In genomic region chr12:48786591-48787544, GRCh38 we compare ENCODE assay signal across 9 cellular contexts. TPM values are rescaled to one million over a fixed set of nuclear protein-coding genes. Genes with fewer than 3 reads are reported as not detected.
DNase-seq lines count a peak whose midpoint lies in the region; ATAC-seq, FAIRE-seq and TF ChIP-seq lines count a peak whose summit lies in the region.
"Had no signal": no experiment of that assay in that cellular context is flagged by ENCODE, and none has a peak within 500 bp of the region (broad histone marks: within the 10 kb centered on the region; RNA-seq: fewer than 3 reads in every experiment).

No MANE protein-coding gene starts in this region.

- H3K36me3 ChIP-seq in K562 (ENCODE audit: control insufficient read depth, insufficient read depth, low read length) (no peaks in the 10 kb centered on the region), rectal smooth muscle tissue (ENCODE audit: control insufficient read depth, insufficient read depth, low read length) (peaks cover 4% of the 10 kb centered on the region)

- H3K27me3 Mint-ChIP-seq in Calu3 (ENCODE audit: unreplicated experiment) = no peaks in the 10 kb centered on the region

- H3K9ac ChIP-seq in K562 (ENCODE audit: insufficient read depth in 1 of 2, low read depth in 2 of 2, low read length in 2 of 2) = no peak overlapping the region
- no peak overlapping the region for H3K9ac ChIP-seq in rectal smooth muscle tissue (ENCODE audit: low read length)

- peak overlapping the region; percentile 12 for H3K27ac Mint-ChIP-seq in Calu3 (ENCODE audit: unreplicated experiment)
- H3K27ac Mint-ChIP-seq: dendritic cell treated with granulocyte-macrophage colony-stimulating factor and Interleukin-4, amounts not matched to agents 40 ng/mL and 50 ng/mL, for 4 days had no signal

- no peak for TF ChIP-seq RAD21 in K562 (CRISPR knock-in tag; conservative IDR thresholded peaks at IDR 0.05 in 1 of 2, IDR thresholded peaks at IDR 0.05 in 1 of 2)

- peaks cover 18% of the 10 kb centered on the region for H3K4me1 Mint-ChIP-seq in Calu3 (ENCODE audit: low read depth, unreplicated experiment)

- no peak overlapping the region for H3K4me3 ChIP-seq in K562
- H3K4me3 ChIP-seq in rectal smooth muscle tissue (ENCODE audit: low read length) = peak overlapping the region; percentile 87

- H3K4me2 ChIP-seq in K562 (ENCODE audit: insufficient read depth, low read length) = no peak overlapping the region

- no peak for DNase-seq in Calu3
- no peak for DNase-seq in K562 (ENCODE audit: extremely low read depth in 1 of 4, low spot score in 3 of 4)
- peak; percentile 81 for DNase-seq in cardiac septum (ENCODE audit: low spot score)
- no peak for DNase-seq in AML-193 (lab: John Stamatoyannopoulos, UW)
- no peak for DNase-seq in COLO829 (ENCODE audit: low spot score)
- no peak for DNase-seq in OCI-M2 (lab: John Stamatoyannopoulos, UW; ENCODE audit: unreplicated experiment)
- DNase-seq in SHP77 treated with DMSO at 0.1 percent for 48 hours (lab: John Stamatoyannopoulos, UW) = no peak

- peaks cover 27% of the 10 kb centered on the region for H3K36me3 Mint-ChIP-seq in Calu3 (ENCODE audit: insufficient read depth, unreplicated experiment)

- CTCF ChIA-PET in Calu3 (lab: Charles Lee) (no interaction called here), K562 (lab: Yijun Ruan, JAX; ENCODE audit: low intra/inter-chr PET ratio) (no interaction called here)

- no peak for FAIRE-seq in K562 (lab: Jason Lieb, UNC)

- intact Hi-C loops in Calu3 (cut with micrococcal nuclease; ENCODE audit: unreplicated experiment) (no loop called here), K562 (cut with micrococcal nuclease) (no loop called here), cardiac septum (cut with DNase I) (loop anchor here (1.0 kb wide), 1 partner anchor 8 kb away; no protein-coding TSS in a partner anchor)

- H3K9me3 Mint-ChIP-seq in Calu3 (ENCODE audit: low read depth, unreplicated experiment) = no peaks in the 10 kb centered on the region
- H3K9me3 Mint-ChIP-seq: dendritic cell treated with granulocyte-macrophage colony-stimulating factor and Interleukin-4, amounts not matched to agents 40 ng/mL and 50 ng/mL, for 4 days had no signal

- BruUV-seq in Calu3 (replicated peaks; lab: Mats Ljungman, UMichigan) (no TSS peak), K562 (replicated peaks; lab: Mats Ljungman, UMichigan) (no TSS peak)

- no peak overlapping the region for H2AFZ ChIP-seq in K562 (ENCODE audit: low read depth, low read length)

- no peak overlapping the region for H3K27ac ChIP-seq in K562 (ENCODE audit: extremely low read depth, low read depth, low read length)
- H3K27ac ChIP-seq in rectal smooth muscle tissue (ENCODE audit: low read depth, low read length) = no peak overlapping the region

- no peak for TF ChIP-seq POLR2A in K562 (conservative IDR thresholded peaks at IDR 0.05)

- H3K4me1 ChIP-seq in K562 (replicated peaks in 1 of 2; ENCODE audit: control insufficient read depth in 2 of 2, insufficient read depth in 2 of 2, low read length in 2 of 2) (peaks cover 0 to 19% of the 10 kb centered on the region in 2 experiments; a peak in 2 of 5 replicates), rectal smooth muscle tissue (ENCODE audit: control insufficient read depth, insufficient read depth, low read length) (peaks cover 15% of the 10 kb centered on the region)

- no peak for TF ChIP-seq EP300 in K562 (IDR thresholded peaks at IDR 0.05; ENCODE audit: low read length)

- H3K27me3 ChIP-seq in K562 (ENCODE audit: control insufficient read depth in 2 of 2, insufficient read depth in 2 of 2, low read length in 2 of 2) = peaks cover 28 to 49% of the 10 kb centered on the region in 2 experiments
- peaks cover 2% of the 10 kb centered on the region for H3K27me3 ChIP-seq in rectal smooth muscle tissue (ENCODE audit: control insufficient read depth, insufficient read depth, low read length)

- H4K20me1 ChIP-seq in K562 (replicated peaks; ENCODE audit: control insufficient read depth, insufficient read depth, low read length) = 0 out of 2 replicates have a peak, but pooled peaks cover 3% of the 10 kb centered on the region

- ATAC-seq in K562 = peak; percentile 61

- WGBS in K562 (ENCODE audit: insufficient coverage, low coverage, missing lambda C conversion rate) = 12% methylated on average over 7 of the region's 7 CpGs

- no peak for TF ChIP-seq CTCF in Calu3 (IDR thresholded peaks at IDR 0.05; ENCODE audit: unreplicated experiment)
- TF ChIP-seq CTCF in K562 (IDR thresholded peaks at IDR 0.05 in 2 of 3, conservative IDR thresholded peaks at IDR 0.05 in 1 of 3; ENCODE audit: insufficient read depth in 2 of 3, low read depth in 1 of 3, low read length in 3 of 3) = no peak

- no peaks in the 10 kb centered on the region for H3K79me2 ChIP-seq in K562 (ENCODE audit: control insufficient read depth, insufficient read depth, low read length)

- peak overlapping the region; percentile 97 for H3K4me3 Mint-ChIP-seq in Calu3 (ENCODE audit: low read depth, unreplicated experiment)
- H3K4me3 Mint-ChIP-seq: dendritic cell treated with granulocyte-macrophage colony-stimulating factor and Interleukin-4, amounts not matched to agents 40 ng/mL and 50 ng/mL, for 4 days had no signal

- POLR2A ChIA-PET in K562 (lab: Yijun Ruan, JAX) = no interaction called here

- in situ Hi-C loops in K562 (cut with MboI) = loop anchor here (25.0 kb wide), 1 partner anchor 250 kb away; the partner anchor contains the start of gene OR8S1

- H3K9me3 ChIP-seq in K562 (replicated peaks; ENCODE audit: control insufficient read depth, insufficient read depth, low read depth, low read length) = no peaks in the 10 kb centered on the region

- H3K9me1 ChIP-seq in K562 (ENCODE audit: control insufficient read depth, insufficient read depth, low read length) = no peaks in the 10 kb centered on the region

TF ChIP-seq in K562, 482 proteins besides CTCF, POLR2A, EP300 and RAD21:
- TF ChIP-seq HOXB6 (CRISPR knock-in tag; IDR thresholded peaks at IDR 0.05; ENCODE audit: borderline replicate concordance) (no peak), ZNF740 (CRISPR knock-in tag; IDR thresholded peaks at IDR 0.05) (0 out of 2 replicates have a peak, but pooled peaks have one; percentile 17), ZNF740 (tag; IDR thresholded peaks at IDR 0.05) (no peak), EGR1 (conservative IDR thresholded peaks at IDR 0.05) (0 out of 2 replicates have a peak, but pooled peaks have one; percentile 14), CEBPG (CRISPR knock-in tag; IDR thresholded peaks at IDR 0.05) (peak; percentile 87), CEBPG (tag; conservative IDR thresholded peaks at IDR 0.05 in 1 of 2, IDR thresholded peaks at IDR 0.05 in 1 of 2) (peak in 1 of 2 experiments; percentile 80; a peak in 2 of 4 replicates), NFIC (IDR thresholded peaks at IDR 0.05) (peak; percentile 49), ZNF23 (CRISPR knock-in tag; IDR thresholded peaks at IDR 0.05) (no peak)
TF ChIP-seq in K562: peak in this region for 4.

RNA-seq across cellular contexts. Expression of gene ADCY6, which starts 2.0 kb away (rescaled TPM):
- total RNA-seq in Calu3 (2022) = 39.0 and 42.9 TPM in 2 replicates
- 1.8 and 6.4 TPM in 2 replicates for total RNA-seq in K562 (2011; cell fraction: chromatin; rRNA removed; ENCODE audit: low replicate concordance)
- 2.1 and 2.8 TPM in 2 replicates for total RNA-seq in K562 (2011; cell fraction: nucleolus; rRNA removed)
- 1.4 and 1.7 TPM in 2 replicates for total RNA-seq in K562 (2011; cell fraction: nucleoplasm; rRNA removed)
- total RNA-seq in K562 (2014; rRNA removed) = 0.33 and 0.41 TPM in 2 replicates
- total RNA-seq in K562 (2014; rRNA removed; fragmentation: Illumina TruSeq; extraction: Trizol) = 0.19 and 0.33 TPM in 2 replicates
- 0.34 and 0.54 TPM in 2 replicates for total RNA-seq in K562 (2015; rRNA removed; fragmentation: Illumina TruSeq; extraction: Trizol)
- total RNA-seq in K562 (2021) = 0.87 and 1.0 TPM in 2 replicates
- polyA plus RNA-seq in K562 (2011; rRNA removed) = 0.65 and 1.7 TPM in 2 replicates
- polyA plus RNA-seq in K562 (2011; cell fraction: cytosol; rRNA removed) = 1.1 and 1.4 TPM in 2 replicates
- polyA plus RNA-seq in K562 (2011; cell fraction: nucleus; rRNA removed) = 4.2 and 8.7 TPM in 2 replicates
- polyA plus RNA-seq in K562 (2012) = 0.56 and 1.8 TPM in 2 replicates
- polyA plus RNA-seq in K562 (2014; fragmentation: Illumina TruSeq; extraction: Trizol) = 0.59 and 0.89 TPM in 2 replicates
- under 1 TPM; 0.01 to 0.10 TPM for polyA plus RNA-seq in K562 (2014; fragmentation: Nextera tagmentation; extraction: Ambion mirVana)
- polyA plus RNA-seq in K562 (2014; rRNA removed) = 0.49 and 0.53 TPM in 2 replicates
- polyA minus RNA-seq in K562 (2011; rRNA and poly(A)+ RNA removed) = 1.5 and 2.0 TPM in 2 replicates
- 2.3 and 6.6 TPM in 2 replicates for polyA minus RNA-seq in K562 (2011; cell fraction: cytosol; rRNA and poly(A)+ RNA removed)
- 1.2 and 2.9 TPM in 2 replicates for polyA minus RNA-seq in K562 (2011; cell fraction: nucleus; rRNA and poly(A)+ RNA removed)
- 195 TPM for total RNA-seq in cardiac septum

RNA-seq across cellular contexts. Expression of gene CACNB3, which starts 31.4 kb away (rescaled TPM):
- total RNA-seq in Calu3 (2022) = 17.9 and 21.1 TPM in 2 replicates
- 6.1 and 18.4 TPM in 2 replicates for total RNA-seq in K562 (2011; cell fraction: chromatin; rRNA removed; ENCODE audit: low replicate concordance)
- 7.2 and 7.3 TPM in 2 replicates for total RNA-seq in K562 (2011; cell fraction: nucleolus; rRNA removed)
- 6.7 and 8.0 TPM in 2 replicates for total RNA-seq in K562 (2011; cell fraction: nucleoplasm; rRNA removed)
- total RNA-seq in K562 (2014; rRNA removed) = 1.5 and 1.7 TPM in 2 replicates
- 1.2 and 1.3 TPM in 2 replicates for total RNA-seq in K562 (2014; rRNA removed; fragmentation: Illumina TruSeq; extraction: Trizol)
- 1.9 and 2.0 TPM in 2 replicates for total RNA-seq in K562 (2015; rRNA removed; fragmentation: Illumina TruSeq; extraction: Trizol)
- total RNA-seq in K562 (2021) = 1.8 and 3.6 TPM in 2 replicates
- polyA plus RNA-seq in K562 (2011; rRNA removed) = 1.3 and 1.8 TPM in 2 replicates
- 0.97 and 1.1 TPM in 2 replicates for polyA plus RNA-seq in K562 (2011; cell fraction: cytosol; rRNA removed)
- polyA plus RNA-seq in K562 (2011; cell fraction: nucleus; rRNA removed) = 9.9 and 11.4 TPM in 2 replicates
- polyA plus RNA-seq in K562 (2012) = 3.0 and 3.6 TPM in 2 replicates
- polyA plus RNA-seq in K562 (2014; fragmentation: Illumina TruSeq; extraction: Trizol) = 1.6 and 1.7 TPM in 2 replicates
- polyA plus RNA-seq in K562 (2014; fragmentation: Nextera tagmentation; extraction: Ambion mirVana) = under 1 TPM; 0.24 to 0.48 TPM
- 1.2 and 1.5 TPM in 2 replicates for polyA plus RNA-seq in K562 (2014; rRNA removed)
- 1.1 and 1.8 TPM in 2 replicates for polyA minus RNA-seq in K562 (2011; rRNA and poly(A)+ RNA removed)
- 1.7 and 3.7 TPM in 2 replicates for polyA minus RNA-seq in K562 (2011; cell fraction: cytosol; rRNA and poly(A)+ RNA removed)
- 3.9 and 4.9 TPM in 2 replicates for polyA minus RNA-seq in K562 (2011; cell fraction: nucleus; rRNA and poly(A)+ RNA removed)
- 9.2 TPM for total RNA-seq in cardiac septum
